28 cellular contexts compared by ENCODE assay signal in the genomic region with DNA sequence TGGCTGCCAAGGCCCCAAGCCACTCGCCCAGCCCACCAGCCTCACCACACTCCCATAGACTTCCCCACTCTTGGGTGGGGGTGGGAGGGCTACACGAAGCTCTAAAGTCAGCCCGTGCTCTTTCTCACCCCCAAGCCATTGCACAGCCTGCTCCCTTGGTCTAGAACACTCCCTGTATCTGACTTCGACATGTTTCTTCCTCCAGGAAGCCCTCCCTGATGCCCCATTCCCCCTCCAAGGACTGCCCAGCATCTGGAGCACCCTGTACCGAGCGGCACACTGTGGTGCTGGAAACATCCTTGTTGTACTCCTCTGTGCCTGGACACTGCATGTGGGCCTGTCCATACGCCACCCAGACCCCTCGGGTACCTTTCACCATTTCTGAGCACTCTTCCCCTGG. TPM values are rescaled to one million over a fixed set of nuclear protein-coding genes. Genes with fewer than 3 reads are reported as not detected.
"Had no signal": no experiment of that assay in that cellular context is flagged by ENCODE, and none has a peak within 500 bp of the region (broad histone marks: within the 10 kb centered on the region; RNA-seq: fewer than 3 reads in every experiment).

No MANE protein-coding gene starts in this region.

- H3K4me1 Mint-ChIP-seq: activated CD4-positive, alpha-beta memory T cell treated with anti-CD3 and anti-CD28 coated beads, Interleukin-2, amount 10 ng/mL, durations not matched to agents 7 days and 5 days; activated CD4-positive, alpha-beta T cell treated with anti-CD3 and anti-CD28 coated beads, Interleukin-2, amount 10 ng/mL, durations not matched to agents 7 days and 5 days had no signal

- H3K36me3 ChIP-seq: cardiac muscle cell, colonic mucosa, gastroesophageal sphincter, right lobe of liver, tibial nerve had no signal

- H3K9me3 Mint-ChIP-seq: activated CD4-positive, alpha-beta memory T cell treated with anti-CD3 and anti-CD28 coated beads, Interleukin-2, amount 10 ng/mL, durations not matched to agents 7 days and 5 days; activated CD4-positive, alpha-beta T cell treated with anti-CD3 and anti-CD28 coated beads, Interleukin-2, amount 10 ng/mL, durations not matched to agents 7 days and 5 days; effector memory CD8-positive, alpha-beta T cell had no signal

- H3K36me3 Mint-ChIP-seq: activated naive CD8-positive, alpha-beta T cell had no signal

- H3K4me3 Mint-ChIP-seq: activated CD4-positive, alpha-beta memory T cell treated with anti-CD3 and anti-CD28 coated beads, Interleukin-2, amount 10 ng/mL, durations not matched to agents 7 days and 5 days; activated CD4-positive, alpha-beta T cell treated with anti-CD3 and anti-CD28 coated beads, Interleukin-2, amount 10 ng/mL, durations not matched to agents 7 days and 5 days; activated naive CD8-positive, alpha-beta T cell; effector memory CD8-positive, alpha-beta T cell; T-helper 17 cell had no signal

- H3K27me3 ChIP-seq: cardiac muscle cell, colonic mucosa, dorsolateral prefrontal cortex, gastroesophageal sphincter, hepatocyte, right lobe of liver, tibial nerve had no signal

- H3K4me1 ChIP-seq: colonic mucosa, right lobe of liver had no signal

- H2AFZ ChIP-seq: hepatocyte had no signal

- FAIRE-seq: endothelial cell of umbilical vein, keratinocyte, urothelium cell line had no signal

- H3K4me3 ChIP-seq: cardiac muscle cell, colonic mucosa, dorsolateral prefrontal cortex, gastroesophageal sphincter, hepatocyte, right lobe of liver, tibial nerve had no signal

- H3K79me2 ChIP-seq: hepatocyte had no signal

- H3K4me2 ChIP-seq: hepatocyte had no signal

- H3K9me3 ChIP-seq: colonic mucosa, gastroesophageal sphincter, right lobe of liver, tibial nerve had no signal

- DNase-seq: activated CD4-positive, alpha-beta memory T cell treated with anti-CD3 and anti-CD28 coated beads, Interleukin-2, amount 10 ng/mL, durations not matched to agents 7 days and 5 days; activated CD4-positive, alpha-beta T cell treated with anti-CD3 and anti-CD28 coated beads for 1 hour; activated CD4-positive, alpha-beta T cell treated with anti-CD3 and anti-CD28 coated beads, Interleukin-2, amount 10 ng/mL, durations not matched to agents 7 days and 5 days; activated effector memory CD4-positive, alpha-beta T cell treated with Interleukin-2 at 50 U/mL for 16 hours; activated naive CD4-positive, alpha-beta T cell treated with Interleukin-2 at 50 U/mL for 16 hours; cerebellar nuclear complex; colonic mucosa; dorsolateral prefrontal cortex; effector memory CD8-positive, alpha-beta T cell; left cardiac atrium; mammary epithelial cell; posterior cingulate gyrus; stimulated activated CD4-positive, alpha-beta T cell treated with anti-CD3 and anti-CD28 coated beads, Interleukin-2, amount 100 ng/mL, for 48 hours; stimulated activated naive CD4-positive, alpha-beta T cell treated with Interleukin-2 at 50 U/mL for 16 hours; T-helper 17 cell; T1000 had no signal

- ATAC-seq: effector memory CD8-positive, alpha-beta T cell; gastroesophageal sphincter; left cardiac atrium; right lobe of liver; T-helper 17 cell had no signal

- H3K27ac Mint-ChIP-seq: activated CD4-positive, alpha-beta memory T cell treated with anti-CD3 and anti-CD28 coated beads, Interleukin-2, amount 10 ng/mL, durations not matched to agents 7 days and 5 days; activated CD4-positive, alpha-beta T cell treated with anti-CD3 and anti-CD28 coated beads, Interleukin-2, amount 10 ng/mL, durations not matched to agents 7 days and 5 days; activated naive CD8-positive, alpha-beta T cell; T-helper 17 cell had no signal

- H3K27ac ChIP-seq: cardiac muscle cell, colonic mucosa, dorsolateral prefrontal cortex, gastroesophageal sphincter, hepatocyte, right lobe of liver, tibial nerve had no signal

- H3K27me3 Mint-ChIP-seq: activated CD4-positive, alpha-beta memory T cell treated with anti-CD3 and anti-CD28 coated beads, Interleukin-2, amount 10 ng/mL, durations not matched to agents 7 days and 5 days; activated CD4-positive, alpha-beta T cell treated with anti-CD3 and anti-CD28 coated beads, Interleukin-2, amount 10 ng/mL, durations not matched to agents 7 days and 5 days; activated naive CD8-positive, alpha-beta T cell had no signal

RNA-seq across cellular contexts. Expression of a gene that starts 49.4 kb away (rescaled TPM):
- total RNA-seq: activated CD4-positive, alpha-beta memory T cell treated with anti-CD3 and anti-CD28 coated beads, Interleukin-2, amount 10 ng/mL, durations not matched to agents 7 days and 5 days; activated CD4-positive, alpha-beta T cell treated with anti-CD3 and anti-CD28 coated beads, Interleukin-2, amount 10 ng/mL, durations not matched to agents 7 days and 5 days; fibroblast of lung; fibroblast of villous mesenchyme had no signal
- polyA plus RNA-seq: fibroblast of lung, keratinocyte, mammary epithelial cell, neural cell had no signal
